ENCODE assay signal across 20 cellular contexts in the genomic region with DNA sequence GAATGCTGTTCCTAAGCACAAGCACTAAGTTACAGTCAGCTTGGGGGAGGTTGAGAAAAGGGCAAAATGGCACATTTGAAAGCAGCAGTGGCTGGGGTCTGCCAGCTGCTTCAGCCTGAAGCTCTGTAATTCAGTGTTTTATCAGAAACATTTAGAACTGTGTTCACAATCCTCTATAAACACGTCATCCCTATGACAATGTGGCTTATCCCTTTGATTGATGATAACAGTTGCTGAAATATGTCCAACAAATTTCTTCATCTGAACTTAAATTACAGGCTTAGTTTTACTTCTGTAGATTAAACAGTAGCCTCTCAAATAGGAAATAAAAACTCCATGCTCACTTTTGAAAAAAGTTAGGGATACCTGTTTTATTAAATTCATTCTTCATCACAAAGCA.
A peak's percentile ranks its signal among the peaks of the same experiment; 100 is the strongest.
DNase-seq lines count a peak whose midpoint lies in the region; ATAC-seq, FAIRE-seq and TF ChIP-seq lines count a peak whose summit lies in the region.
"Had no signal": no experiment of that assay in that cellular context is flagged by ENCODE, and none has a peak within 500 bp of the region (broad histone marks: within the 10 kb centered on the region; RNA-seq: fewer than 3 reads in every experiment).

No MANE protein-coding gene starts in this region.

- H3K27ac ChIP-seq in endothelial cell of umbilical vein (ENCODE audit: insufficient read depth, low read depth, low read length) (no peak overlapping the region), right atrium auricular region (no peak overlapping the region)
- H3K27ac ChIP-seq: vagina had no signal

- H3K27me3 ChIP-seq in endothelial cell of umbilical vein (ENCODE audit: control insufficient read depth in 2 of 2, insufficient read depth in 2 of 2, low read length in 2 of 2) = no peaks in the 10 kb centered on the region
- H3K27me3 ChIP-seq in right atrium auricular region = no peaks in the 10 kb centered on the region
- H3K27me3 ChIP-seq: vagina had no signal

- peak overlapping the region; percentile 16 for H3K27ac Mint-ChIP-seq in mesothelial cell of epicardium
- H3K27ac Mint-ChIP-seq: activated CD4-positive, alpha-beta memory T cell treated with anti-CD3 and anti-CD28 coated beads for 36 hours; activated naive CD4-positive, alpha-beta T cell treated with anti-CD3 and anti-CD28 coated beads, Interleukin-2, amount 10 ng/mL, durations not matched to agents 7 days and 5 days; natural killer cell; T-helper 17 cell; WTC11 had no signal

- H4K20me1 ChIP-seq in endothelial cell of umbilical vein (replicated peaks; ENCODE audit: control insufficient read depth, extremely low read depth, insufficient read depth, low read length) = no peaks in the 10 kb centered on the region

- intact Hi-C loops in endothelial cell of umbilical vein (cut with micrococcal nuclease) = no loop called here

- H3K4me3 ChIP-seq in AG10803 (ENCODE audit: low read length) (no peak overlapping the region), endothelial cell of umbilical vein (replicated peaks in 1 of 3; ENCODE audit: insufficient read depth in 1 of 3, low read depth in 1 of 3, low read length in 3 of 3) (no peak overlapping the region), right atrium auricular region (no peak overlapping the region)
- H3K4me3 ChIP-seq: vagina had no signal

- no peak overlapping the region for H3K4me2 ChIP-seq in endothelial cell of umbilical vein (ENCODE audit: insufficient read depth, low read length)

- peak; percentile 56 for DNase-seq in AG10803 (ENCODE audit: low read depth)
- peak; percentile 27 for DNase-seq in MV-4-11 (lab: John Stamatoyannopoulos, UW)
- DNase-seq in endothelial cell of umbilical vein (ENCODE audit: low read depth, low spot score) = no peak
- no peak for DNase-seq in mesothelial cell of epicardium (ENCODE audit: low spot score in 2 of 2, unreplicated experiment in 2 of 2)
- DNase-seq in NCI-H2029 treated with DMSO at 0.1 percent for 48 hours (lab: John Stamatoyannopoulos, UW) = no peak
- DNase-seq in NOMO-1 (lab: John Stamatoyannopoulos, UW; ENCODE audit: unreplicated experiment in 2 of 2) = no peak
- no peak for DNase-seq in right atrium auricular region (ENCODE audit: low spot score)
- DNase-seq: activated CD4-positive, alpha-beta memory T cell treated with anti-CD3 and anti-CD28 coated beads for 36 hours; activated naive CD4-positive, alpha-beta T cell treated with anti-CD3 and anti-CD28 coated beads, Interleukin-2, amount 10 ng/mL, durations not matched to agents 7 days and 5 days; mesenchymal stem cell; natural killer cell; NCI-H1092 treated with DMSO at 0.1 percent for 48 hours; NCI-H2107; NCI-H526; SHP77 treated with DMSO at 0.1 percent for 48 hours; T-helper 17 cell had no signal

- peaks cover 28% of the 10 kb centered on the region for H3K4me1 Mint-ChIP-seq in mesothelial cell of epicardium
- H3K4me1 Mint-ChIP-seq: activated naive CD4-positive, alpha-beta T cell treated with anti-CD3 and anti-CD28 coated beads, Interleukin-2, amount 10 ng/mL, durations not matched to agents 7 days and 5 days; natural killer cell; T-helper 17 cell; WTC11 had no signal

- H3K9me3 ChIP-seq in endothelial cell of umbilical vein (replicated peaks; ENCODE audit: control insufficient read depth, insufficient read depth, low read length) = no peaks in the 10 kb centered on the region
- H3K9me3 ChIP-seq in right atrium auricular region = no peaks in the 10 kb centered on the region
- H3K9me3 ChIP-seq: vagina had no signal

- no TSS peak for BruUV-seq in endothelial cell of umbilical vein (replicated peaks; lab: Mats Ljungman, UMichigan)

- CTCF ChIA-PET in endothelial cell of umbilical vein (lab: Charles Lee) = interaction anchor here (1.0 to 2.1 kb wide), 3 partner anchors 11 to 333 kb away, joined by 3 to 10 read pairs (median 5); no protein-coding TSS in a partner anchor

- no peak for TF ChIP-seq POLR2A in endothelial cell of umbilical vein (IDR thresholded peaks at IDR 0.05; ENCODE audit: low read depth, low read length)

- TF ChIP-seq CTCF in AG10803 (conservative IDR thresholded peaks at IDR 0.05; ENCODE audit: low read length) = no peak
- TF ChIP-seq CTCF in endothelial cell of umbilical vein (IDR thresholded peaks at IDR 0.05; ENCODE audit: extremely low read depth in 1 of 2, insufficient read depth in 1 of 2, low read depth in 1 of 2, low read length in 2 of 2) = no peak
- TF ChIP-seq CTCF in mesothelial cell of epicardium (IDR thresholded peaks at IDR 0.05; ENCODE audit: unreplicated experiment) = no peak
- TF ChIP-seq CTCF in right atrium auricular region (IDR thresholded peaks at IDR 0.05) = no peak

- no peaks in the 10 kb centered on the region for H3K79me2 ChIP-seq in endothelial cell of umbilical vein (ENCODE audit: control insufficient read depth, insufficient read depth, low read length)

- no peaks in the 10 kb centered on the region for H3K9me3 Mint-ChIP-seq in mesothelial cell of epicardium
- H3K9me3 Mint-ChIP-seq: activated CD4-positive, alpha-beta memory T cell treated with anti-CD3 and anti-CD28 coated beads for 36 hours; activated naive CD4-positive, alpha-beta T cell treated with anti-CD3 and anti-CD28 coated beads, Interleukin-2, amount 10 ng/mL, durations not matched to agents 7 days and 5 days; natural killer cell; WTC11 had no signal

- H3K4me3 Mint-ChIP-seq in mesothelial cell of epicardium = no peak overlapping the region
- H3K4me3 Mint-ChIP-seq: activated CD4-positive, alpha-beta memory T cell treated with anti-CD3 and anti-CD28 coated beads for 36 hours; activated naive CD4-positive, alpha-beta T cell treated with anti-CD3 and anti-CD28 coated beads, Interleukin-2, amount 10 ng/mL, durations not matched to agents 7 days and 5 days; natural killer cell; T-helper 17 cell; WTC11 had no signal

- dilution Hi-C loops in endothelial cell of umbilical vein (cut with MboI; ENCODE audit: extremely low pct_ligation_motif_present, low sequenced_read_pairs) = no loop called here

- peak; percentile 18 for FAIRE-seq in endothelial cell of umbilical vein (lab: Jason Lieb, UNC)
- FAIRE-seq: frontal cortex had no signal

- no peaks in the 10 kb centered on the region for H3K27me3 Mint-ChIP-seq in mesothelial cell of epicardium (ENCODE audit: low read depth)
- H3K27me3 Mint-ChIP-seq: activated CD4-positive, alpha-beta memory T cell treated with anti-CD3 and anti-CD28 coated beads for 36 hours had no signal

- no peak for ATAC-seq in HG03097 (IDR thresholded peaks at IDR 0.05; ENCODE audit: low FRiP score, unreplicated experiment)
- ATAC-seq: natural killer cell, T-helper 17 cell, WTC11 had no signal

- no peak overlapping the region for H3K9ac ChIP-seq in endothelial cell of umbilical vein (replicated peaks; ENCODE audit: extremely low read depth, insufficient read depth, low read length)

- POLR2A ChIA-PET in endothelial cell of umbilical vein (lab: Charles Lee) = no interaction called here

- no peaks in the 10 kb centered on the region for H3K4me1 ChIP-seq in endothelial cell of umbilical vein (ENCODE audit: control insufficient read depth, extremely low read depth, insufficient read depth, low read length)
- no peaks in the 10 kb centered on the region for H3K4me1 ChIP-seq in right atrium auricular region
- H3K4me1 ChIP-seq: vagina had no signal

- H3K36me3 Mint-ChIP-seq in mesothelial cell of epicardium = no peaks in the 10 kb centered on the region
- H3K36me3 Mint-ChIP-seq: activated CD4-positive, alpha-beta memory T cell treated with anti-CD3 and anti-CD28 coated beads for 36 hours; activated naive CD4-positive, alpha-beta T cell treated with anti-CD3 and anti-CD28 coated beads, Interleukin-2, amount 10 ng/mL, durations not matched to agents 7 days and 5 days; natural killer cell; WTC11 had no signal

- H3K36me3 ChIP-seq in endothelial cell of umbilical vein (ENCODE audit: control insufficient read depth in 2 of 2, extremely low read depth in 1 of 2, insufficient read depth in 2 of 2, low read length in 2 of 2) (no peaks in the 10 kb centered on the region), right atrium auricular region (no peaks in the 10 kb centered on the region)
- H3K36me3 ChIP-seq: vagina had no signal

- no peak overlapping the region for H2AFZ ChIP-seq in endothelial cell of umbilical vein (ENCODE audit: low read depth, low read length)

- H3K9me1 ChIP-seq in endothelial cell of umbilical vein (replicated peaks; ENCODE audit: control insufficient read depth, extremely low read depth, insufficient read depth, low read length) = no peaks in the 10 kb centered on the region

TF ChIP-seq in endothelial cell of umbilical vein, 7 proteins besides CTCF, POLR2A, EP300 and RAD21:
- TF ChIP-seq JUN (IDR thresholded peaks at IDR 0.05; ENCODE audit: borderline replicate concordance, insufficient read depth, insufficient read length, low read depth) (no peak), MYC (IDR thresholded peaks at IDR 0.05; ENCODE audit: low read depth, low read length) (no peak), POLR2AphosphoS5 (IDR thresholded peaks at IDR 0.05; ENCODE audit: insufficient read depth, low read depth, low read length) (no peak), FOS (IDR thresholded peaks at IDR 0.05; ENCODE audit: borderline replicate concordance, insufficient read depth, low read length) (no peak), EZH2 (IDR thresholded peaks at IDR 0.05; ENCODE audit: borderline replicate concordance, low read depth, low read length, severe bottlenecking) (no peak), GATA2 (IDR thresholded peaks at IDR 0.05; ENCODE audit: insufficient read depth, insufficient read length, low read depth, low read length) (no peak)
- TF ChIP-seq, protein P1, sequence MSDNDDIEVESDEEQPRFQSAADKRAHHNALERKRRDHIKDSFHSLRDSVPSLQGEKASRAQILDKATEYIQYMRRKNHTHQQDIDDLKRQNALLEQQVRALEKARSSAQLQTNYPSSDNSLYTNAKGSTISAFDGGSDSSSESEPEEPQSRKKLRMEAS (IDR thresholded peaks at IDR 0.05; ENCODE audit: insufficient read depth, insufficient read length) = no peak

Comparison
In these comparisons a context has a peak if more than half of its experiments do, and no peak if none do; other contexts are left out.
1. DNase-seq: peak in AG10803 (single experiment) and MV-4-11 (single experiment); none in endothelial cell of umbilical vein (single experiment), mesothelial cell of epicardium (0 of 2), NCI-H2029 treated with DMSO at 0.1 percent for 48 hours (single experiment), NOMO-1 (0 of 2) and right atrium auricular region (single experiment).